In genomic region chr14:61530896-61531295, GRCh38 we compare ENCODE assay signal across 17 cellular contexts.
A peak's percentile ranks its signal among the peaks of the same experiment; 100 is the strongest.
DNase-seq lines count a peak whose midpoint lies in the region; ATAC-seq and TF ChIP-seq lines count a peak whose summit lies in the region.
"Had no signal": no experiment of that assay in that cellular context is flagged by ENCODE, and none has a peak within 500 bp of the region (broad histone marks: within the 10 kb centered on the region; RNA-seq: fewer than 3 reads in every experiment).

No MANE protein-coding gene starts in this region.

- no peak for TF ChIP-seq CTCF in colonic mucosa (IDR thresholded peaks at IDR 0.05)

- peaks cover 52% of the 10 kb centered on the region for H3F3A ChIP-seq in GM23248 (ENCODE audit: insufficient read depth)

- ATAC-seq in T-cell (replicated peaks in 1 of 4) (no peak), GM21528 (IDR thresholded peaks at IDR 0.05; ENCODE audit: low FRiP score, unreplicated experiment) (no peak)
- ATAC-seq: gastrocnemius medialis had no signal

- H3K4me1 Mint-ChIP-seq in T-cell = peaks cover 64 to 87% (median 79%) of the 10 kb centered on the region in 3 donors

- H3K4me1 ChIP-seq in GM23248 (ENCODE audit: insufficient read depth) (peaks cover 76% of the 10 kb centered on the region), colonic mucosa (peaks cover 28% of the 10 kb centered on the region), skeletal muscle satellite cell (ENCODE audit: control insufficient read depth, insufficient read depth, low read length) (peaks cover 60% of the 10 kb centered on the region)

- no peaks in the 10 kb centered on the region for H3K9me3 Mint-ChIP-seq in T-cell

- H3K4me3 ChIP-seq in GM23248 = no peak overlapping the region
- no peak overlapping the region for H3K4me3 ChIP-seq in colonic mucosa
- H3K4me3 ChIP-seq in skeletal muscle satellite cell (ENCODE audit: low read length) = no peak overlapping the region
- H3K4me3 ChIP-seq: gastrocnemius medialis, skin epidermis had no signal

- POLR2A ChIA-PET in T-cell (lab: Charles Lee) = no interaction called here

- H3K79me2 ChIP-seq in GM23248 (ENCODE audit: insufficient read depth) = peaks cover 15% of the 10 kb centered on the region; the same call in 1 of the 2 replicates

- H3K4me3 Mint-ChIP-seq in T-cell = no peak overlapping the region
- H3K4me3 Mint-ChIP-seq: CD14-positive monocyte had no signal

- peak overlapping the region; percentile 69 to 70 for H3K27ac Mint-ChIP-seq in T-cell

- H4K20me1 ChIP-seq in GM23248 (ENCODE audit: insufficient read depth) = no peaks in the 10 kb centered on the region

- 96 to 98% methylated on average over 5 of the region's 5 CpGs for WGBS in GM23248 (ENCODE audit: low coverage in 1 of 2, low lambda C conversion rate in 2 of 2, missing lambda C conversion rate in 2 of 2), 2 experiments

- H3K36me3 ChIP-seq in GM23248 (ENCODE audit: low read depth) (no peaks in the 10 kb centered on the region), colonic mucosa (no peaks in the 10 kb centered on the region), skeletal muscle satellite cell (ENCODE audit: insufficient read depth, low read length) (no peaks in the 10 kb centered on the region)
- H3K36me3 ChIP-seq: gastrocnemius medialis had no signal

- H3K27ac ChIP-seq in GM23248 = peak overlapping the region; percentile 44; the same call in 1 of the 2 replicates
- H3K27ac ChIP-seq in colonic mucosa = peak overlapping the region; percentile 75

- no peak overlapping the region for H3K9ac ChIP-seq in GM23248
- peak overlapping the region in 1 of 2 donors; percentile 21 for H3K9ac ChIP-seq in colonic mucosa (ENCODE audit: low read depth in 2 of 2, low read length in 2 of 2)
- peak overlapping the region; percentile 6 for H3K9ac ChIP-seq in skeletal muscle satellite cell (ENCODE audit: low read depth, low read length)

- H2AFZ ChIP-seq in GM23248 = no peak overlapping the region

- no peaks in the 10 kb centered on the region for H3K27me3 Mint-ChIP-seq in T-cell

- no peaks in the 10 kb centered on the region for H3K9me2 ChIP-seq in GM23248 (ENCODE audit: insufficient read depth)

- CTCF ChIA-PET in T-cell (lab: Charles Lee) = no interaction called here

- DNase-seq in GM23248 (no peak), T-cell (no peak), colonic mucosa (peak; percentile 53), retina (no peak), KBM-7 (no peak)
- DNase-seq: cerebellar nuclear complex; gastrocnemius medialis; Kasumi-1; mesendoderm; NCI-H1436; NCI-H2227 treated with DMSO at 0.1 percent for 48 hours; occipital lobe; stimulated activated naive CD4-positive, alpha-beta T cell treated with Interleukin-2 at 50 U/mL for 16 hours had no signal

- no peaks in the 10 kb centered on the region for H3K9me3 ChIP-seq in GM23248 (ENCODE audit: low read depth)
- no peaks in the 10 kb centered on the region for H3K9me3 ChIP-seq in colonic mucosa
- no peaks in the 10 kb centered on the region for H3K9me3 ChIP-seq in skeletal muscle satellite cell (replicated peaks; ENCODE audit: low read length)
- H3K9me3 ChIP-seq: gastrocnemius medialis had no signal

- peaks cover 72% of the 10 kb centered on the region for H3K36me3 Mint-ChIP-seq in T-cell

- intact Hi-C loops in colonic mucosa (cut with DNase I) = no loop called here

- no peaks in the 10 kb centered on the region for H3K27me3 ChIP-seq in GM23248 (replicated peaks; ENCODE audit: insufficient read depth)
- no peaks in the 10 kb centered on the region for H3K27me3 ChIP-seq in colonic mucosa
- no peaks in the 10 kb centered on the region for H3K27me3 ChIP-seq in skeletal muscle satellite cell (ENCODE audit: control insufficient read depth, insufficient read depth, low read length)
- H3K27me3 ChIP-seq: gastrocnemius medialis had no signal

- H3K4me2 ChIP-seq in GM23248 (ENCODE audit: unreplicated experiment) (no peak overlapping the region), skeletal muscle satellite cell (ENCODE audit: low read length) (no peak overlapping the region)

- in situ Hi-C loops in GM23248 (cut with MboI) (no loop called here), KBM-7 (cut with MboI; ENCODE audit: low pct_unique_long_range_greater_than_20kb, low sequenced_read_pairs) (no loop called here)
